ENCODE assay signal across 15 cellular contexts in the genomic region with DNA sequence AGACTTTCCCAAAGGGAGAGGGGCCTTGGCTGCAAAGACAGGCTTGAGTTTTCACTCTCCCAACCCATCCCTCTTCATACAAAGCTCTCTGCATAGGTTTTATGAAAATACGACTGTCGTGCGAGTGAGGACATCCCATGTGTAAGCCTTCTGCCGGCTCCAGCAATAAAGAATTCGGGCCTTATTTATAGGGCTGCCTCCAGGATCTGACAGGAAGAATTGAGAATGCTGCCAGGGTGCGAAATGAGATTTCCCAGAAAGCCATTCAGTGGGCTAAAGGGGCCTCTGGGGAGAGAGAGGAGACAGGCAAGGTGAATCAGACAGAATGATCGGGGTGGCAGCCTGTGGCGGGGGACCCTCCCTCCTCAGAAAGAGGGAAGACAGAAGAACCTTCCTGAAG.
DNase-seq lines count a peak whose midpoint lies in the region; ATAC-seq, FAIRE-seq and TF ChIP-seq lines count a peak whose summit lies in the region.
"Had no signal": no experiment of that assay in that cellular context is flagged by ENCODE, and none has a peak within 500 bp of the region (broad histone marks: within the 10 kb centered on the region; RNA-seq: fewer than 3 reads in every experiment).

No MANE protein-coding gene starts in this region.

- DNase-seq in GM23338 (ENCODE audit: low spot score), result no peak
- no peak for DNase-seq in SK-N-MC (ENCODE audit: low read depth, low spot score)
- peak; percentile 10 for DNase-seq in kidney
- peak; percentile 34 for DNase-seq in retina
- no peak for DNase-seq in PC-3
- no peak for DNase-seq in CD14-positive monocyte (ENCODE audit: low spot score)
- DNase-seq in dorsolateral prefrontal cortex, result no peak
- DNase-seq: ACHN; Calu3; CD4-positive, alpha-beta T cell; GM23248; H9 had no signal

- intact Hi-C loops in kidney (cut with DNase I) (no loop called here), PC-3 (cut with micrococcal nuclease) (no loop called here), CD14-positive monocyte (cut with micrococcal nuclease) (no loop called here), dorsolateral prefrontal cortex (cut with DNase I) (no loop called here)

- CTCF ChIA-PET in PC-3 (lab: Charles Lee), result no interaction called here

- H3K9ac ChIP-seq in SK-N-MC (ENCODE audit: insufficient read length), result no peak overlapping the region
- no peak overlapping the region for H3K9ac ChIP-seq in kidney (ENCODE audit: low read length in 2 of 2)
- H3K9ac ChIP-seq in PC-3 (ENCODE audit: low read length), result no peak overlapping the region
- H3K9ac ChIP-seq: BLaER1 treated with 17β-estradiol and CSF1 and Interleukin-3, amounts not matched to agents 10 nM and 100 nM; GM23248 had no signal

- POLR2A ChIA-PET in PC-3 (lab: Charles Lee; ENCODE audit: unreplicated experiment), result no interaction called here

- H3K9me2 ChIP-seq in GM23338 (ENCODE audit: insufficient read depth), result no peaks in the 10 kb centered on the region
- no peaks in the 10 kb centered on the region for H3K9me2 ChIP-seq in PC-3 (replicated peaks; ENCODE audit: low read length)

- H3K27ac ChIP-seq in GM23338 (ENCODE audit: low read depth) (no peak overlapping the region), SK-N-MC (peak overlapping the region; percentile 47), kidney (ENCODE audit: low read depth in 2 of 2, low read length in 2 of 2) (no peak overlapping the region), PC-3 (ENCODE audit: low read length) (no peak overlapping the region), dorsolateral prefrontal cortex (no peak overlapping the region)
- H3K27ac ChIP-seq: BLaER1 treated with 17β-estradiol and CSF1 and Interleukin-3, amounts not matched to agents 10 nM and 100 nM; GM23248; HL-60 had no signal

- no peak overlapping the region for H3K4me3 ChIP-seq in GM23338
- peak overlapping the region; percentile 32 for H3K4me3 ChIP-seq in SK-N-MC
- no peak overlapping the region for H3K4me3 ChIP-seq in kidney (ENCODE audit: low read length in 2 of 2)
- H3K4me3 ChIP-seq in PC-3 (ENCODE audit: low read length), result no peak overlapping the region
- no peak overlapping the region for H3K4me3 ChIP-seq in dorsolateral prefrontal cortex
- H3K4me3 ChIP-seq: BLaER1 treated with 17β-estradiol and CSF1 and Interleukin-3, amounts not matched to agents 10 nM and 100 nM; GM23248 had no signal

- no TSS peak for BruUV-seq in PC-3 (replicated peaks; lab: Mats Ljungman, UMichigan)

- H3K4me1 Mint-ChIP-seq in GM23338 (no peaks in the 10 kb centered on the region), CD14-positive monocyte (no peaks in the 10 kb centered on the region)

- no peak overlapping the region for H3K27ac Mint-ChIP-seq in GM23338
- H3K27ac Mint-ChIP-seq in CD14-positive monocyte, result no peak overlapping the region
- H3K27ac Mint-ChIP-seq: CD4-positive, alpha-beta T cell had no signal

- no peak overlapping the region for H3K4me3 Mint-ChIP-seq in GM23338
- no peak overlapping the region for H3K4me3 Mint-ChIP-seq in CD14-positive monocyte
- H3K4me3 Mint-ChIP-seq: CD4-positive, alpha-beta T cell; H9 had no signal

- ATAC-seq in GM23338 (no peak), PC-3 (no peak), HG02623 (IDR thresholded peaks at IDR 0.05; ENCODE audit: unreplicated experiment) (no peak)

- H3F3A ChIP-seq in GM23338 (replicated peaks; ENCODE audit: low read depth) (no peaks in the 10 kb centered on the region), PC-3 (ENCODE audit: low read length, unreplicated experiment) (no peaks in the 10 kb centered on the region)

- H3K27me3 Mint-ChIP-seq in GM23338 (ENCODE audit: insufficient read depth, low read depth, poor library complexity) (peaks cover 3% of the 10 kb centered on the region), CD14-positive monocyte (ENCODE audit: low read depth in 3 of 3) (peaks cover 0 to 3% (median 2%) of the 10 kb centered on the region in 3 donors)

- H3K27me3 ChIP-seq in GM23338 (ENCODE audit: insufficient read depth) (no peaks in the 10 kb centered on the region), PC-3 (ENCODE audit: low read length) (no peaks in the 10 kb centered on the region), dorsolateral prefrontal cortex (no peaks in the 10 kb centered on the region)
- H3K27me3 ChIP-seq: BLaER1 treated with 17β-estradiol and CSF1 and Interleukin-3, amounts not matched to agents 10 nM and 100 nM had no signal

- FAIRE-seq in kidney (lab: Jason Lieb, UNC), result no peak

- H3K9me3 ChIP-seq in SK-N-MC (ENCODE audit: low read depth, low read length) (no peaks in the 10 kb centered on the region), kidney (ENCODE audit: control insufficient read depth in 1 of 2, low read length in 2 of 2) (peaks cover 2 to 9% of the 10 kb centered on the region in 2 donors), PC-3 (ENCODE audit: low read length) (no peaks in the 10 kb centered on the region)

- peaks cover 96% of the 10 kb centered on the region for H3K9me3 Mint-ChIP-seq in GM23338
- H3K9me3 Mint-ChIP-seq in CD14-positive monocyte, result peaks cover 4 to 31% (median 13%) of the 10 kb centered on the region in 7 donors

- H3K79me2 ChIP-seq in GM23338 (replicated peaks; ENCODE audit: insufficient read depth), result no peaks in the 10 kb centered on the region
- H3K79me2 ChIP-seq in PC-3 (ENCODE audit: low read length), result no peaks in the 10 kb centered on the region

- H2AFZ ChIP-seq in GM23338, result 0 out of 2 replicates have a peak overlapping the region, but pooled peaks have one; percentile 69
- no peak overlapping the region for H2AFZ ChIP-seq in PC-3 (ENCODE audit: low read length)
- H2AFZ ChIP-seq: GM23248 had no signal

- no peaks in the 10 kb centered on the region; the same call in 1 of the 2 replicates for H3K36me3 ChIP-seq in GM23338 (ENCODE audit: insufficient read depth)
- no peaks in the 10 kb centered on the region for H3K36me3 ChIP-seq in SK-N-MC (ENCODE audit: insufficient read depth, low read length)
- H3K36me3 ChIP-seq in kidney (ENCODE audit: control insufficient read depth in 1 of 2, insufficient read depth in 2 of 2, low read length in 2 of 2), result no peaks in the 10 kb centered on the region
- H3K36me3 ChIP-seq in PC-3 (ENCODE audit: low read depth, low read length), result no peaks in the 10 kb centered on the region
- H3K36me3 ChIP-seq: BLaER1 treated with 17β-estradiol and CSF1 and Interleukin-3, amounts not matched to agents 10 nM and 100 nM had no signal

- H4K20me1 ChIP-seq in GM23338 (replicated peaks; ENCODE audit: insufficient read depth) (no peaks in the 10 kb centered on the region), PC-3 (ENCODE audit: low read length) (no peaks in the 10 kb centered on the region)
- H4K20me1 ChIP-seq: BLaER1 treated with 17β-estradiol and CSF1 and Interleukin-3, amounts not matched to agents 10 nM and 100 nM had no signal

- H3K4me2 ChIP-seq in GM23338 (no peak overlapping the region), PC-3 (ENCODE audit: low read length) (no peak overlapping the region)
- H3K4me2 ChIP-seq: BLaER1 treated with 17β-estradiol and CSF1 and Interleukin-3, amounts not matched to agents 10 nM and 100 nM had no signal

- H3K36me3 Mint-ChIP-seq in GM23338 (ENCODE audit: low read depth) (peaks cover 15% of the 10 kb centered on the region; the same call in 2 of the 3 replicates), CD14-positive monocyte (no peaks in the 10 kb centered on the region)

- H3K4me1 ChIP-seq in GM23338 (ENCODE audit: insufficient read depth) (no peaks in the 10 kb centered on the region), kidney (ENCODE audit: control insufficient read depth in 1 of 2, insufficient read depth in 1 of 2, low read depth in 1 of 2, low read length in 2 of 2) (no peaks in the 10 kb centered on the region), PC-3 (ENCODE audit: insufficient read depth, low read length) (no peaks in the 10 kb centered on the region)
- H3K4me1 ChIP-seq: BLaER1 treated with 17β-estradiol and CSF1 and Interleukin-3, amounts not matched to agents 10 nM and 100 nM had no signal

- no peak for TF ChIP-seq CTCF in GM23338 (conservative IDR thresholded peaks at IDR 0.05; ENCODE audit: low read depth in 2 of 2)
- TF ChIP-seq CTCF in kidney (IDR thresholded peaks at IDR 0.05; ENCODE audit: borderline replicate concordance, extremely low read depth, insufficient read depth), result no peak
- no peak for TF ChIP-seq CTCF in PC-3 (conservative IDR thresholded peaks at IDR 0.05; ENCODE audit: low read depth, low read length)
- TF ChIP-seq CTCF in CD14-positive monocyte (IDR thresholded peaks at IDR 0.05), result no peak
- no peak for TF ChIP-seq CTCF in dorsolateral prefrontal cortex (IDR thresholded peaks at IDR 0.05 in 54 of 56, conservative IDR thresholded peaks at IDR 0.05 in 2 of 56; ENCODE audit: low read depth in 1 of 56, partially characterized antibody in 56 of 56)

TF ChIP-seq in GM23338, 12 proteins besides CTCF, POLR2A, EP300 and RAD21 (continues in another document):
- TF ChIP-seq JUNB (IDR thresholded peaks at IDR 0.05; ENCODE audit: unreplicated experiment) (no peak), EZH2phosphoT487 (IDR thresholded peaks at IDR 0.05; ENCODE audit: unreplicated experiment) (no peak), STAT1 (IDR thresholded peaks at IDR 0.05; ENCODE audit: unreplicated experiment) (no peak), ETS1 (IDR thresholded peaks at IDR 0.05) (no peak), CREB1 (CRISPR knock-in tag; IDR thresholded peaks at IDR 0.05; ENCODE audit: low read depth) (no peak), EZH2 (IDR thresholded peaks at IDR 0.05; ENCODE audit: low read depth, unreplicated experiment) (no peak), ZNF114 (CRISPR knock-in tag; IDR thresholded peaks at IDR 0.05) (no peak), POLR2AphosphoS5 (IDR thresholded peaks at IDR 0.05; ENCODE audit: low read depth) (no peak)

Comparison
In these comparisons a context has a peak if more than half of its experiments do, and no peak if none do; other contexts are left out.
1. DNase-seq: peak in kidney (single experiment) and retina (single experiment); none in GM23338 (single experiment), SK-N-MC (single experiment), PC-3 (single experiment), CD14-positive monocyte (single experiment) and dorsolateral prefrontal cortex (0 of 10).